In genomic region chrX:53081925-53082772, GRCh38 we compare ENCODE assay signal across 8 cellular contexts. TPM values are rescaled to one million over a fixed set of nuclear protein-coding genes. Genes with fewer than 3 reads are reported as not detected.
DNase-seq lines count a peak whose midpoint lies in the region; ATAC-seq lines count a peak whose summit lies in the region.

TSPYL2 (plus strand) TSS chrX:53082367; CDS start chrX:53082499, 132 bp downstream.

- H3K36me3 ChIP-seq in CD8-positive, alpha-beta memory T cell (ENCODE audit: insufficient read depth, low read length) = peaks cover 22% of the 10 kb centered on the region

- peak within 1 kb of the TSS; percentile 93 to 99 (median 98) for H3K27ac Mint-ChIP-seq in CD8-positive, alpha-beta memory T cell

- H3K4me1 Mint-ChIP-seq in CD8-positive, alpha-beta memory T cell = peaks cover 32 to 54% (median 34%) of the 10 kb centered on the region in 3 donors

- H3K9me3 Mint-ChIP-seq in CD8-positive, alpha-beta memory T cell = no peaks in the 10 kb centered on the region

- POLR2A ChIA-PET in CD8-positive, alpha-beta memory T cell (lab: Charles Lee) = interaction anchor here (0.5 to 2.5 kb wide), 8 partner anchors 8 to 821 kb away, joined by 3 to 28 read pairs (median 4); partner anchors contain the start of genes KANTR and KDM5C

- H3K9me3 ChIP-seq in CD8-positive, alpha-beta memory T cell (ENCODE audit: low read length) = no peaks in the 10 kb centered on the region

- peak within 1 kb of the TSS; percentile 64 for H3K27ac ChIP-seq in CD8-positive, alpha-beta memory T cell (ENCODE audit: low read depth, low read length)

- H3K4me3 ChIP-seq in CD8-positive, alpha-beta memory T cell (ENCODE audit: low read length) = peak within 1 kb of the TSS; percentile 67

- peaks cover 0 to 19% of the 10 kb centered on the region in 2 donors for H3K27me3 Mint-ChIP-seq in CD8-positive, alpha-beta memory T cell

- CTCF ChIA-PET in CD8-positive, alpha-beta memory T cell (lab: Charles Lee) = interaction anchor here (1.3 kb wide), 1 partner anchor 10 kb away, joined by 9 read pairs; no protein-coding TSS in a partner anchor

- H3K4me1 ChIP-seq in CD8-positive, alpha-beta memory T cell (ENCODE audit: insufficient read depth, low read length) = peaks cover 19% of the 10 kb centered on the region

- peak; percentile 88 to 97 (median 93) for DNase-seq in CD8-positive, alpha-beta memory T cell
- peak; percentile 71 for DNase-seq in HS-5 (ENCODE audit: low read depth)
- peak; percentile 85 for DNase-seq in NK-92 treated with Interleukin-12 subunit alpha and Interleukin-12 subunit beta, amount 100 ng/mL, for 24 hours (lab: John Stamatoyannopoulos, UW)
- peak; percentile 92 for DNase-seq in activated CD8-positive, alpha-beta memory T cell treated with anti-CD3 and anti-CD28 coated beads for 24 hours
- DNase-seq in effector CD4-positive, alpha-beta T cell = peak; percentile 88
- DNase-seq in lung microvascular endothelial cell (ENCODE audit: low read depth in 2 of 2) = peak; percentile 96 to 98
- DNase-seq in stimulated activated CD4-positive, alpha-beta T cell treated with anti-CD3 and anti-CD28 coated beads, TNF-alpha, amount 100 ng/mL, for 48 hours (ENCODE audit: low read depth in 3 of 3) = peak; percentile 75 to 89 (median 88)

- peak; percentile 88 for ATAC-seq in GM19468 (IDR thresholded peaks at IDR 0.05; ENCODE audit: extremely low read depth, unreplicated experiment)

- H3K27me3 ChIP-seq in CD8-positive, alpha-beta memory T cell (ENCODE audit: insufficient read depth, low read length, poor library complexity, severe bottlenecking) = no peaks in the 10 kb centered on the region

- H3K36me3 Mint-ChIP-seq in CD8-positive, alpha-beta memory T cell = peaks cover 5 to 54% (median 9%) of the 10 kb centered on the region in 3 donors

- H3K4me3 Mint-ChIP-seq in CD8-positive, alpha-beta memory T cell = peak within 1 kb of the TSS; percentile 81 to 94 (median 88)

RNA-seq across cellular contexts. Expression of gene TSPYL2, which starts in this region (rescaled TPM):
- total RNA-seq in CD8-positive, alpha-beta memory T cell = 10 to 100 TPM; 38.4 to 47.9 TPM
- polyA plus RNA-seq in CD8-positive, alpha-beta memory T cell = 23.1 TPM
- total RNA-seq in lung microvascular endothelial cell = 5.4 and 7.7 TPM in 2 replicates

Comparison
In these comparisons a context has a peak if more than half of its experiments do, and no peak if none do; other contexts are left out.
1. Peak in every context shown above with its lines: DNase-seq, ATAC-seq, H3K4me3 ChIP-seq and H3K27ac ChIP-seq.